ENCODE assay signal across 1 cellular context in genomic region chr20:53872561-53873248, GRCh38.
TF ChIP-seq lines count a peak whose summit lies in the region.

No MANE protein-coding gene starts in this region.

TF ChIP-seq in GM12878, 131 proteins besides CTCF, POLR2A, EP300 and RAD21 (continued from another document and continues in another):
- no peak for TF ChIP-seq BCL3 (IDR thresholded peaks at IDR 0.05; ENCODE audit: borderline replicate concordance, insufficient read depth, low read depth, low read length, poor library complexity, severe bottlenecking)
- TF ChIP-seq TCF7 (IDR thresholded peaks at IDR 0.05; ENCODE audit: borderline replicate concordance): peak; percentile 10; the same call in 1 of the 2 replicates
- TF ChIP-seq ATF7 (IDR thresholded peaks at IDR 0.05; ENCODE audit: low read depth): peak; percentile 89
- TF ChIP-seq MEF2A (IDR thresholded peaks at IDR 0.05; ENCODE audit: insufficient read depth, low read depth, low read length): peak; percentile 53; the same call in 1 of the 2 replicates
- TF ChIP-seq TCF12 (IDR thresholded peaks at IDR 0.05; ENCODE audit: low read depth, low read length): peak; percentile 64; the same call in 1 of the 2 replicates
- TF ChIP-seq ZZZ3 (IDR thresholded peaks at IDR 0.05; ENCODE audit: control insufficient read depth, insufficient read length, low read depth): peak; percentile 71
- TF ChIP-seq, protein P1, sequence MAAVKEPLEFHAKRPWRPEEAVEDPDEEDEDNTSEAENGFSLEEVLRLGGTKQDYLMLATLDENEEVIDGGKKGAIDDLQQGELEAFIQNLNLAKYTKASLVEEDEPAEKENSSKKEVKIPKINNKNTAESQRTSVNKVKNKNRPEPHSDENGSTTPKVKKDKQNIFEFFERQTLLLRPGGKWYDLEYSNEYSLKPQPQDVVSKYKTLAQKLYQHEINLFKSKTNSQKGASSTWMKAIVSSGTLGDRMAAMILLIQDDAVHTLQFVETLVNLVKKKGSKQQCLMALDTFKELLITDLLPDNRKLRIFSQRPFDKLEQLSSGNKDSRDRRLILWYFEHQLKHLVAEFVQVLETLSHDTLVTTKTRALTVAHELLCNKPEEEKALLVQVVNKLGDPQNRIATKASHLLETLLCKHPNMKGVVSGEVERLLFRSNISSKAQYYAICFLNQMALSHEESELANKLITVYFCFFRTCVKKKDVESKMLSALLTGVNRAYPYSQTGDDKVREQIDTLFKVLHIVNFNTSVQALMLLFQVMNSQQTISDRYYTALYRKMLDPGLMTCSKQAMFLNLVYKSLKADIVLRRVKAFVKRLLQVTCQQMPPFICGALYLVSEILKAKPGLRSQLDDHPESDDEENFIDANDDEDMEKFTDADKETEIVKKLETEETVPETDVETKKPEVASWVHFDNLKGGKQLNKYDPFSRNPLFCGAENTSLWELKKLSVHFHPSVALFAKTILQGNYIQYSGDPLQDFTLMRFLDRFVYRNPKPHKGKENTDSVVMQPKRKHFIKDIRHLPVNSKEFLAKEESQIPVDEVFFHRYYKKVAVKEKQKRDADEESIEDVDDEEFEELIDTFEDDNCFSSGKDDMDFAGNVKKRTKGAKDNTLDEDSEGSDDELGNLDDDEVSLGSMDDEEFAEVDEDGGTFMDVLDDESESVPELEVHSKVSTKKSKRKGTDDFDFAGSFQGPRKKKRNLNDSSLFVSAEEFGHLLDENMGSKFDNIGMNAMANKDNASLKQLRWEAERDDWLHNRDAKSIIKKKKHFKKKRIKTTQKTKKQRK (IDR thresholded peaks at IDR 0.05; ENCODE audit: low read depth, low read length): no peak
- TF ChIP-seq, protein P2, sequence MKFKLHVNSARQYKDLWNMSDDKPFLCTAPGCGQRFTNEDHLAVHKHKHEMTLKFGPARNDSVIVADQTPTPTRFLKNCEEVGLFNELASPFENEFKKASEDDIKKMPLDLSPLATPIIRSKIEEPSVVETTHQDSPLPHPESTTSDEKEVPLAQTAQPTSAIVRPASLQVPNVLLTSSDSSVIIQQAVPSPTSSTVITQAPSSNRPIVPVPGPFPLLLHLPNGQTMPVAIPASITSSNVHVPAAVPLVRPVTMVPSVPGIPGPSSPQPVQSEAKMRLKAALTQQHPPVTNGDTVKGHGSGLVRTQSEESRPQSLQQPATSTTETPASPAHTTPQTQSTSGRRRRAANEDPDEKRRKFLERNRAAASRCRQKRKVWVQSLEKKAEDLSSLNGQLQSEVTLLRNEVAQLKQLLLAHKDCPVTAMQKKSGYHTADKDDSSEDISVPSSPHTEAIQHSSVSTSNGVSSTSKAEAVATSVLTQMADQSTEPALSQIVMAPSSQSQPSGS (IDR thresholded peaks at IDR 0.05; ENCODE audit: low read length): peak; percentile 65
- TF ChIP-seq, protein P3, sequence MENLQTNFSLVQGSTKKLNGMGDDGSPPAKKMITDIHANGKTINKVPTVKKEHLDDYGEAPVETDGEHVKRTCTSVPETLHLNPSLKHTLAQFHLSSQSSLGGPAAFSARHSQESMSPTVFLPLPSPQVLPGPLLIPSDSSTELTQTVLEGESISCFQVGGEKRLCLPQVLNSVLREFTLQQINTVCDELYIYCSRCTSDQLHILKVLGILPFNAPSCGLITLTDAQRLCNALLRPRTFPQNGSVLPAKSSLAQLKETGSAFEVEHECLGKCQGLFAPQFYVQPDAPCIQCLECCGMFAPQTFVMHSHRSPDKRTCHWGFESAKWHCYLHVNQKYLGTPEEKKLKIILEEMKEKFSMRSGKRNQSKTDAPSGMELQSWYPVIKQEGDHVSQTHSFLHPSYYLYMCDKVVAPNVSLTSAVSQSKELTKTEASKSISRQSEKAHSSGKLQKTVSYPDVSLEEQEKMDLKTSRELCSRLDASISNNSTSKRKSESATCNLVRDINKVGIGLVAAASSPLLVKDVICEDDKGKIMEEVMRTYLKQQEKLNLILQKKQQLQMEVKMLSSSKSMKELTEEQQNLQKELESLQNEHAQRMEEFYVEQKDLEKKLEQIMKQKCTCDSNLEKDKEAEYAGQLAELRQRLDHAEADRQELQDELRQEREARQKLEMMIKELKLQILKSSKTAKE (IDR thresholded peaks at IDR 0.05; ENCODE audit: low read depth, poor library complexity, severe bottlenecking): peak; percentile 72
- TF ChIP-seq TCF3 (IDR thresholded peaks at IDR 0.05; ENCODE audit: borderline replicate concordance, insufficient read depth, low read depth, low read length): peak; percentile 76; the same call in 1 of the 2 replicates
- no peak for TF ChIP-seq ASH2L (IDR thresholded peaks at IDR 0.05; ENCODE audit: borderline replicate concordance, low read depth)
- TF ChIP-seq CREM (IDR thresholded peaks at IDR 0.05; ENCODE audit: low read depth): peak; percentile 41; the same call in 1 of the 2 replicates
- peak; percentile 89 for TF ChIP-seq RUNX3 (IDR thresholded peaks at IDR 0.05; ENCODE audit: low read length)
- TF ChIP-seq KAT2A (conservative IDR thresholded peaks at IDR 0.05; ENCODE audit: control insufficient read depth, low read depth, low read length): no peak
- TF ChIP-seq RB1 (IDR thresholded peaks at IDR 0.05; ENCODE audit: borderline replicate concordance): no peak
- TF ChIP-seq NRF1 (conservative IDR thresholded peaks at IDR 0.05; ENCODE audit: low read depth, low read length): no peak
- TF ChIP-seq MXI1 (IDR thresholded peaks at IDR 0.05; ENCODE audit: low read depth, low read length): 0 out of 2 replicates have a peak, but pooled peaks have one; percentile 47
- TF ChIP-seq ZNF217 (IDR thresholded peaks at IDR 0.05): peak; percentile 62; the same call in 1 of the 2 replicates
- peak; percentile 80 for TF ChIP-seq EED (IDR thresholded peaks at IDR 0.05; ENCODE audit: low read depth)
- TF ChIP-seq HDAC6 (IDR thresholded peaks at IDR 0.05; ENCODE audit: unreplicated experiment): no peak
- TF ChIP-seq ATF3 (IDR thresholded peaks at IDR 0.05; ENCODE audit: borderline replicate concordance, extremely low read depth, low read depth, low read length): no peak
- TF ChIP-seq SUPT20H (IDR thresholded peaks at IDR 0.05; ENCODE audit: borderline replicate concordance, control insufficient read depth, low read depth, low read length): no peak
- TF ChIP-seq TARDBP (IDR thresholded peaks at IDR 0.05; ENCODE audit: borderline replicate concordance): no peak
- peak; percentile 80; the same call in 1 of the 2 replicates for TF ChIP-seq RAD51 (IDR thresholded peaks at IDR 0.05)
- no peak for TF ChIP-seq POLR2AphosphoS2 (IDR thresholded peaks at IDR 0.05; ENCODE audit: low read depth, low read length)
- TF ChIP-seq MYC (IDR thresholded peaks at IDR 0.05; ENCODE audit: insufficient read depth, insufficient read length, insufficient replicate concordance, low read length, severe bottlenecking): no peak
- no peak for TF ChIP-seq CHD4 (IDR thresholded peaks at IDR 0.05)
- peak; percentile 64; the same call in 1 of the 2 replicates for TF ChIP-seq ZSCAN29 (IDR thresholded peaks at IDR 0.05)
- TF ChIP-seq MEF2B (IDR thresholded peaks at IDR 0.05; ENCODE audit: partially characterized antibody, poor library complexity, severe bottlenecking): peak; percentile 78
- TF ChIP-seq WRNIP1 (IDR thresholded peaks at IDR 0.05; ENCODE audit: borderline replicate concordance, low read depth, low read length): no peak
- TF ChIP-seq BCLAF1 (IDR thresholded peaks at IDR 0.05): no peak
- TF ChIP-seq E2F4 (IDR thresholded peaks at IDR 0.05; ENCODE audit: low read depth, low read length): no peak
- TF ChIP-seq POU2F2 (IDR thresholded peaks at IDR 0.05; ENCODE audit: borderline replicate concordance, low read depth, low read length): no peak
- peak; percentile 53; the same call in 1 of the 2 replicates for TF ChIP-seq CREB1 (IDR thresholded peaks at IDR 0.05; ENCODE audit: low read depth)
- peak; percentile 48; the same call in 1 of the 2 replicates for TF ChIP-seq ZBED1 (IDR thresholded peaks at IDR 0.05; ENCODE audit: borderline replicate concordance)
- TF ChIP-seq BCL11A (IDR thresholded peaks at IDR 0.05; ENCODE audit: low read depth, low read length): peak; percentile 57
- TF ChIP-seq E4F1 (IDR thresholded peaks at IDR 0.05; ENCODE audit: borderline replicate concordance, partially characterized antibody): no peak
- TF ChIP-seq POLR2AphosphoS5 (IDR thresholded peaks at IDR 0.05; ENCODE audit: low read length): no peak
- 0 out of 2 replicates have a peak, but pooled peaks have one; percentile 33 for TF ChIP-seq PKNOX1 (IDR thresholded peaks at IDR 0.05)
- TF ChIP-seq PAX5 (IDR thresholded peaks at IDR 0.05; ENCODE audit: borderline replicate concordance, low read depth, low read length): peak; percentile 47; the same call in 1 of the 2 replicates
- TF ChIP-seq, protein P4, sequence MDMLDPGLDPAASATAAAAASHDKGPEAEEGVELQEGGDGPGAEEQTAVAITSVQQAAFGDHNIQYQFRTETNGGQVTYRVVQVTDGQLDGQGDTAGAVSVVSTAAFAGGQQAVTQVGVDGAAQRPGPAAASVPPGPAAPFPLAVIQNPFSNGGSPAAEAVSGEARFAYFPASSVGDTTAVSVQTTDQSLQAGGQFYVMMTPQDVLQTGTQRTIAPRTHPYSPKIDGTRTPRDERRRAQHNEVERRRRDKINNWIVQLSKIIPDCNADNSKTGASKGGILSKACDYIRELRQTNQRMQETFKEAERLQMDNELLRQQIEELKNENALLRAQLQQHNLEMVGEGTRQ (IDR thresholded peaks at IDR 0.05; ENCODE audit: borderline replicate concordance, low read depth, low read length): no peak
